26 cellular contexts compared by ENCODE assay signal in the genomic region with DNA sequence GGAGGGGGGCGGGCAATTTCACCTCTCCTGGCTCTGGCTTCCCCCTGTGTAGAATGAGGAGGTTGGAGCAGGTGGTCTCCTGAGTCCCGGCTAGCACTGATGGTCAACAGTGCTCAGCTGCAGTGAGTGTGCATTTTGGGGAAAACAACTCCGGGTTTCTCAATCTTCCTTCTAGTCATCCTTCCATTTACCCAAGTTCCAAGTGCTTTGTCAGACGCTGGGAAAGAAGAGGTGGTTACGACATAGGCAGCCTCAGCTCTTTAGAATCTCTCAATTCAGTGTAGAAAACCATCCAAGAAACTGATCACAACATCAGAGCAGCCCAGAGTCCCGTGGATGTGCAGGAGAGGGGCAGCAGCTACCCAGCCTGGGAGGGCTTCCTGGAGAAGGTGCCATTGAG.
"Had no signal": no experiment of that assay in that cellular context is flagged by ENCODE, and none has a peak within 500 bp of the region (broad histone marks: within the 10 kb centered on the region; RNA-seq: fewer than 3 reads in every experiment).

No MANE protein-coding gene starts in this region.

- H3K36me3 Mint-ChIP-seq: activated naive CD4-positive, alpha-beta T cell treated with anti-CD3 and anti-CD28 coated beads, Interleukin-2, amount 50 U/mL, for 24 hours; naive thymus-derived CD4-positive, alpha-beta T cell; neural progenitor cell had no signal

- H3K9me3 ChIP-seq: adrenal gland, esophagus muscularis mucosa, gastroesophageal sphincter, heart left ventricle, left ventricle myocardium inferior, prostate gland, suprapubic skin, vagina had no signal

- ATAC-seq: activated CD4-positive, CD25-positive, alpha-beta regulatory T cell treated with anti-CD3 and anti-CD28 coated beads, Interleukin-2, amount 50 U/mL, for 24 hours; activated T-cell treated with anti-CD3 and anti-CD28 coated beads, Interleukin-2, amount 50 U/mL, for 72 hours; gastroesophageal sphincter; heart left ventricle; naive thymus-derived CD4-positive, alpha-beta T cell; right cardiac atrium had no signal

- H3K4me3 Mint-ChIP-seq: activated CD4-positive, alpha-beta T cell treated with anti-CD3 and anti-CD28 coated beads, Interleukin-2, amount 10 ng/mL, durations not matched to agents 7 days and 5 days; activated naive CD4-positive, alpha-beta T cell treated with anti-CD3 and anti-CD28 coated beads, Interleukin-2, amount 50 U/mL, for 24 hours; activated T-cell treated with anti-CD3 and anti-CD28 coated beads, Interleukin-2, amount 50 U/mL, for 72 hours; naive thymus-derived CD4-positive, alpha-beta T cell; neural progenitor cell; stimulated activated naive CD8-positive, alpha-beta T cell treated with anti-CD3 and anti-CD28 coated beads, Interleukin-15, Interleukin-2, amounts not matched to agents 100 ng/mL and 50 ng/mL, for 24 hours; T-helper 2 cell treated with Interferon-gamma antibody and Interleukin-4, amounts not matched to agents 5 μg/mL and 100 μg/mL, for 36 hours had no signal

- H3K27me3 ChIP-seq: adrenal gland, neural progenitor cell, vagina had no signal

- H3K9ac ChIP-seq: neural progenitor cell had no signal

- H3K4me1 ChIP-seq: adrenal gland, esophagus muscularis mucosa, gastroesophageal sphincter, heart left ventricle, left ventricle myocardium inferior, neural progenitor cell, prostate gland, suprapubic skin, vagina had no signal

- H3K4me3 ChIP-seq: adrenal gland, esophagus muscularis mucosa, gastroesophageal sphincter, heart left ventricle, left ventricle myocardium inferior, neural progenitor cell, prostate gland, skin epidermis, suprapubic skin, vagina had no signal

- H3K4me1 Mint-ChIP-seq: activated CD4-positive, alpha-beta T cell treated with anti-CD3 and anti-CD28 coated beads, Interleukin-2, amount 10 ng/mL, durations not matched to agents 7 days and 5 days; activated naive CD4-positive, alpha-beta T cell treated with anti-CD3 and anti-CD28 coated beads, Interleukin-2, amount 50 U/mL, for 24 hours; naive thymus-derived CD4-positive, alpha-beta T cell had no signal

- H2AFZ ChIP-seq: neural progenitor cell had no signal

- H3K27ac ChIP-seq: adrenal gland, esophagus muscularis mucosa, gastroesophageal sphincter, heart left ventricle, left ventricle myocardium inferior, neural progenitor cell, prostate gland, skin epidermis, suprapubic skin, vagina had no signal

- H3K4me2 ChIP-seq: neural progenitor cell had no signal

- DNase-seq: activated CD4-positive, alpha-beta T cell treated with anti-CD3 and anti-CD28 coated beads, Interleukin-2, amount 10 ng/mL, durations not matched to agents 7 days and 5 days; activated CD8-positive, alpha-beta memory T cell treated with anti-CD3 and anti-CD28 coated beads for 24 hours; activated CD8-positive, alpha-beta memory T cell treated with anti-CD3 and anti-CD28 coated beads, Interleukin-2, amount 50 U/mL, for 48 hours; activated gamma-delta T cell; activated T-cell treated with anti-CD3 and anti-CD28 coated beads, Interleukin-2, amount 50 U/mL, for 72 hours; adrenal gland; dermis blood vessel endothelial cell; effector memory CD4-positive, alpha-beta T cell; heart left ventricle; left ventricle myocardium inferior; naive thymus-derived CD4-positive, alpha-beta T cell; right cardiac atrium; stimulated activated CD4-positive, alpha-beta T cell treated with anti-CD3 and anti-CD28 coated beads, Interleukin-15, amount 100 ng/mL, for 24 hours; stimulated activated CD4-positive, alpha-beta T cell treated with anti-CD3 and anti-CD28 coated beads, Interleukin-2, amount 100 ng/mL, for 48 hours; trophoblast cell had no signal

- H3K36me3 ChIP-seq: adrenal gland, esophagus muscularis mucosa, gastroesophageal sphincter, heart left ventricle, left ventricle myocardium inferior, neural progenitor cell, prostate gland, suprapubic skin, vagina had no signal

- H3K27ac Mint-ChIP-seq: activated CD4-positive, alpha-beta T cell treated with anti-CD3 and anti-CD28 coated beads, Interleukin-2, amount 10 ng/mL, durations not matched to agents 7 days and 5 days; activated naive CD4-positive, alpha-beta T cell treated with anti-CD3 and anti-CD28 coated beads, Interleukin-2, amount 50 U/mL, for 24 hours; activated T-cell treated with anti-CD3 and anti-CD28 coated beads, Interleukin-2, amount 50 U/mL, for 72 hours; neural progenitor cell; stimulated activated naive CD8-positive, alpha-beta T cell treated with anti-CD3 and anti-CD28 coated beads, Interleukin-15, Interleukin-2, amounts not matched to agents 100 ng/mL and 50 ng/mL, for 24 hours; T-helper 2 cell treated with Interferon-gamma antibody and Interleukin-4, amounts not matched to agents 5 μg/mL and 100 μg/mL, for 36 hours had no signal

- H3K27me3 Mint-ChIP-seq: activated CD4-positive, alpha-beta T cell treated with anti-CD3 and anti-CD28 coated beads, Interleukin-2, amount 10 ng/mL, durations not matched to agents 7 days and 5 days had no signal

- H3K9me3 Mint-ChIP-seq: activated CD4-positive, alpha-beta T cell treated with anti-CD3 and anti-CD28 coated beads, Interleukin-2, amount 10 ng/mL, durations not matched to agents 7 days and 5 days; activated naive CD4-positive, alpha-beta T cell treated with anti-CD3 and anti-CD28 coated beads, Interleukin-2, amount 50 U/mL, for 24 hours; activated T-cell treated with anti-CD3 and anti-CD28 coated beads, Interleukin-2, amount 50 U/mL, for 72 hours; neural progenitor cell; stimulated activated naive CD8-positive, alpha-beta T cell treated with anti-CD3 and anti-CD28 coated beads, Interleukin-15, Interleukin-2, amounts not matched to agents 100 ng/mL and 50 ng/mL, for 24 hours; T-helper 2 cell treated with Interferon-gamma antibody and Interleukin-4, amounts not matched to agents 5 μg/mL and 100 μg/mL, for 36 hours had no signal
